In genomic region chr11:75533843-75534242, GRCh38 we compare ENCODE assay signal across 19 cellular contexts. TPM values are rescaled to one million over a fixed set of nuclear protein-coding genes. Genes with fewer than 3 reads are reported as not detected.
DNase-seq lines count a peak whose midpoint lies in the region; ATAC-seq, FAIRE-seq and TF ChIP-seq lines count a peak whose summit lies in the region.
"Had no signal": no experiment of that assay in that cellular context is flagged by ENCODE, and none has a peak within 500 bp of the region (broad histone marks: within the 10 kb centered on the region; RNA-seq: fewer than 3 reads in every experiment).

No MANE protein-coding gene starts in this region.

- no peak overlapping the region for H3K4me3 Mint-ChIP-seq in activated CD4-positive, alpha-beta T cell treated with anti-CD3 and anti-CD28 coated beads, Interleukin-2, amount 10 ng/mL, durations not matched to agents 7 days and 5 days
- no peak overlapping the region for H3K4me3 Mint-ChIP-seq in activated CD4-positive, alpha-beta T cell treated with anti-CD3 and anti-CD28 coated beads, Interleukin-2, amount 10 ng/mL, durations not matched to agents 24 days and 14 days
- H3K4me3 Mint-ChIP-seq: CD4-positive, alpha-beta memory T cell; HFFc6 had no signal

- no peaks in the 10 kb centered on the region for H3K9me1 ChIP-seq in endothelial cell of umbilical vein (replicated peaks; ENCODE audit: control insufficient read depth, extremely low read depth, insufficient read depth, low read length)

- H3K79me2 ChIP-seq in PC-3 (ENCODE audit: low read length) (no peaks in the 10 kb centered on the region), endothelial cell of umbilical vein (ENCODE audit: control insufficient read depth, insufficient read depth, low read length) (no peaks in the 10 kb centered on the region)

- H3K36me3 ChIP-seq in PC-3 (ENCODE audit: low read depth, low read length) (no peaks in the 10 kb centered on the region), endothelial cell of umbilical vein (ENCODE audit: control insufficient read depth in 2 of 2, extremely low read depth in 1 of 2, insufficient read depth in 2 of 2, low read length in 2 of 2) (no peaks in the 10 kb centered on the region), spleen (no peaks in the 10 kb centered on the region)
- H3K36me3 ChIP-seq: HAP-1 had no signal

- dilution Hi-C loops in endothelial cell of umbilical vein (cut with MboI; ENCODE audit: extremely low pct_ligation_motif_present, low sequenced_read_pairs), result loop anchor here (10.0 kb wide), 1 partner anchor 89 kb away; no protein-coding TSS in a partner anchor

- H3K4me2 ChIP-seq in PC-3 (ENCODE audit: low read length) (peak overlapping the region; percentile 40), endothelial cell of umbilical vein (ENCODE audit: insufficient read depth, low read length) (peak overlapping the region; percentile 10)

- no peak for DNase-seq in activated CD4-positive, alpha-beta T cell treated with anti-CD3 and anti-CD28 coated beads, Interleukin-2, amount 10 ng/mL, durations not matched to agents 7 days and 5 days
- no peak for DNase-seq in activated CD4-positive, alpha-beta T cell treated with anti-CD3 and anti-CD28 coated beads, Interleukin-2, amount 10 ng/mL, durations not matched to agents 24 days and 14 days
- DNase-seq in PC-3 (no peak), endothelial cell of umbilical vein (ENCODE audit: low read depth, low spot score) (no peak), spleen (no peak), sciatic nerve (ENCODE audit: low spot score) (no peak), AML-193 (lab: John Stamatoyannopoulos, UW) (no peak)
- no peak for DNase-seq in stimulated activated CD4-positive, alpha-beta T cell treated with anti-CD3 and anti-CD28 coated beads, Interleukin-2, amount 100 ng/mL, for 24 hours
- DNase-seq: CD4-positive, alpha-beta memory T cell; COR-L47; DND-41; GDM1; HFFc6 had no signal

- H3K27me3 Mint-ChIP-seq in activated CD4-positive, alpha-beta T cell treated with anti-CD3 and anti-CD28 coated beads, Interleukin-2, amount 10 ng/mL, durations not matched to agents 7 days and 5 days, result no peaks in the 10 kb centered on the region
- peaks cover 4% of the 10 kb centered on the region for H3K27me3 Mint-ChIP-seq in activated CD4-positive, alpha-beta T cell treated with anti-CD3 and anti-CD28 coated beads, Interleukin-2, amount 10 ng/mL, durations not matched to agents 24 days and 14 days

- no peaks in the 10 kb centered on the region for H3F3A ChIP-seq in PC-3 (ENCODE audit: low read length, unreplicated experiment)

- H2AFZ ChIP-seq in PC-3 (ENCODE audit: low read length) (peak overlapping the region; percentile 45; the same call in 1 of the 2 replicates), endothelial cell of umbilical vein (ENCODE audit: low read depth, low read length) (no peak overlapping the region)

- no peaks in the 10 kb centered on the region for H3K36me3 Mint-ChIP-seq in activated CD4-positive, alpha-beta T cell treated with anti-CD3 and anti-CD28 coated beads, Interleukin-2, amount 10 ng/mL, durations not matched to agents 7 days and 5 days (ENCODE audit: low read depth)
- no peaks in the 10 kb centered on the region for H3K36me3 Mint-ChIP-seq in activated CD4-positive, alpha-beta T cell treated with anti-CD3 and anti-CD28 coated beads, Interleukin-2, amount 10 ng/mL, durations not matched to agents 24 days and 14 days (ENCODE audit: low read depth)
- H3K36me3 Mint-ChIP-seq: CD4-positive, alpha-beta memory T cell had no signal

- H3K9me3 ChIP-seq in PC-3 (ENCODE audit: low read length), result no peaks in the 10 kb centered on the region
- no peaks in the 10 kb centered on the region for H3K9me3 ChIP-seq in endothelial cell of umbilical vein (replicated peaks; ENCODE audit: control insufficient read depth, insufficient read depth, low read length)
- no peaks in the 10 kb centered on the region for H3K9me3 ChIP-seq in spleen
- H3K9me3 ChIP-seq: HAP-1 had no signal

- ATAC-seq in PC-3 (no peak), sciatic nerve (no peak)

- CTCF ChIA-PET in activated CD4-positive, alpha-beta T cell treated with anti-CD3 and anti-CD28 coated beads, Interleukin-2, amount 10 ng/mL, durations not matched to agents 7 days and 5 days (lab: Charles Lee), result interaction anchor here (0.6 to 2.7 kb wide), 11 partner anchors 11 to 254 kb away, joined by 3 to 13 read pairs (median 6); no protein-coding TSS in a partner anchor
- CTCF ChIA-PET in PC-3 (lab: Charles Lee) (interaction anchor here (0.6 to 0.7 kb wide), 3 partner anchors 50 to 144 kb away, joined by 3 read pairs; no protein-coding TSS in a partner anchor), endothelial cell of umbilical vein (lab: Charles Lee) (interaction anchor here (0.6 to 7.2 kb wide), 13 partner anchors 8 to 173 kb away, joined by 3 to 115 read pairs (median 4); partner anchors contain the start of gene GDPD5)

- WGBS in spleen, 5 donors, result 49 to 83% (median 61%) methylated on average over 2 of the region's 2 CpGs

- no peaks in the 10 kb centered on the region for H3K9me2 ChIP-seq in PC-3 (replicated peaks; ENCODE audit: low read length)

- H3K27me3 ChIP-seq in PC-3 (ENCODE audit: low read length), result no peaks in the 10 kb centered on the region
- H3K27me3 ChIP-seq in endothelial cell of umbilical vein (ENCODE audit: control insufficient read depth in 2 of 2, insufficient read depth in 2 of 2, low read length in 2 of 2), result no peaks in the 10 kb centered on the region
- no peaks in the 10 kb centered on the region for H3K27me3 ChIP-seq in spleen (replicated peaks in 1 of 7)

- H3K9ac ChIP-seq in PC-3 (ENCODE audit: low read length) (no peak overlapping the region), endothelial cell of umbilical vein (replicated peaks; ENCODE audit: extremely low read depth, insufficient read depth, low read length) (no peak overlapping the region)

- BruUV-seq in PC-3 (replicated peaks; lab: Mats Ljungman, UMichigan) (no TSS peak), endothelial cell of umbilical vein (replicated peaks; lab: Mats Ljungman, UMichigan) (no TSS peak)

- H4K20me1 ChIP-seq in PC-3 (ENCODE audit: low read length) (no peaks in the 10 kb centered on the region), endothelial cell of umbilical vein (replicated peaks; ENCODE audit: control insufficient read depth, extremely low read depth, insufficient read depth, low read length) (no peaks in the 10 kb centered on the region)

- peaks cover 39% of the 10 kb centered on the region for H3K4me1 ChIP-seq in PC-3 (ENCODE audit: insufficient read depth, low read length)
- peaks cover 14% of the 10 kb centered on the region for H3K4me1 ChIP-seq in endothelial cell of umbilical vein (ENCODE audit: control insufficient read depth, extremely low read depth, insufficient read depth, low read length)
- peaks cover 23 to 73% (median 51%) of the 10 kb centered on the region in 6 donors for H3K4me1 ChIP-seq in spleen

- intact Hi-C loops in activated CD4-positive, alpha-beta T cell treated with anti-CD3 and anti-CD28 coated beads, Interleukin-2, amount 10 ng/mL, durations not matched to agents 24 days and 14 days (cut with micrococcal nuclease), result no loop called here
- intact Hi-C loops in PC-3 (cut with micrococcal nuclease), result loop anchor here (5.0 kb wide), 1 partner anchor 37 kb away; no protein-coding TSS in a partner anchor
- intact Hi-C loops in endothelial cell of umbilical vein (cut with micrococcal nuclease), result loop anchor here (2.0 kb wide), 1 partner anchor 253 kb away; no protein-coding TSS in a partner anchor
- intact Hi-C loops in spleen (cut with DNase I; ENCODE audit: low total_unique reads), result loop anchor here (2.0 to 5.0 kb wide), 2 partner anchors 89 to 142 kb away; no protein-coding TSS in a partner anchor
- intact Hi-C loops in sciatic nerve (cut with DNase I), result loop anchor here (5.0 kb wide), 1 partner anchor 142 kb away; no protein-coding TSS in a partner anchor

- no peak overlapping the region for H3K4me3 ChIP-seq in PC-3 (ENCODE audit: low read length)
- no peak overlapping the region for H3K4me3 ChIP-seq in endothelial cell of umbilical vein (replicated peaks in 1 of 3; ENCODE audit: insufficient read depth in 1 of 3, low read depth in 1 of 3, low read length in 3 of 3)
- no peak overlapping the region for H3K4me3 ChIP-seq in spleen
- H3K4me3 ChIP-seq: HAP-1 had no signal

- no peak for FAIRE-seq in endothelial cell of umbilical vein (lab: Jason Lieb, UNC)
- FAIRE-seq: D721Med, GM12892, H1 had no signal

- H3K27ac ChIP-seq in PC-3 (ENCODE audit: low read length), result 0 out of 2 replicates have a peak overlapping the region, but pooled peaks have one; percentile 13
- no peak overlapping the region for H3K27ac ChIP-seq in endothelial cell of umbilical vein (ENCODE audit: insufficient read depth, low read depth, low read length)
- H3K27ac ChIP-seq in spleen, result peak overlapping the region in 7 of 8 donors; percentile 2 to 79 (median 68)
- H3K27ac ChIP-seq: 22Rv1, C4-2B had no signal

- POLR2A ChIA-PET in activated CD4-positive, alpha-beta T cell treated with anti-CD3 and anti-CD28 coated beads, Interleukin-2, amount 10 ng/mL, durations not matched to agents 7 days and 5 days (lab: Charles Lee), result interaction anchor here (0.6 kb wide), 1 partner anchor 58 kb away, joined by 3 read pairs; no protein-coding TSS in a partner anchor
- POLR2A ChIA-PET in PC-3 (lab: Charles Lee; ENCODE audit: unreplicated experiment) (no interaction called here), endothelial cell of umbilical vein (lab: Charles Lee) (no interaction called here)

- TF ChIP-seq POLR2A in endothelial cell of umbilical vein (IDR thresholded peaks at IDR 0.05; ENCODE audit: low read depth, low read length) (no peak), spleen (IDR thresholded peaks at IDR 0.05) (no peak)

- TF ChIP-seq CTCF in PC-3 (conservative IDR thresholded peaks at IDR 0.05; ENCODE audit: low read depth, low read length) (no peak), endothelial cell of umbilical vein (IDR thresholded peaks at IDR 0.05; ENCODE audit: extremely low read depth in 1 of 2, insufficient read depth in 1 of 2, low read depth in 1 of 2, low read length in 2 of 2) (no peak), spleen (IDR thresholded peaks at IDR 0.05 in 8 of 11, conservative IDR thresholded peaks at IDR 0.05 in 3 of 11) (no peak)

- peak overlapping the region; percentile 51 for H3K27ac Mint-ChIP-seq in activated CD4-positive, alpha-beta T cell treated with anti-CD3 and anti-CD28 coated beads, Interleukin-2, amount 10 ng/mL, durations not matched to agents 7 days and 5 days
- H3K27ac Mint-ChIP-seq in activated CD4-positive, alpha-beta T cell treated with anti-CD3 and anti-CD28 coated beads, Interleukin-2, amount 10 ng/mL, durations not matched to agents 24 days and 14 days, result no peak overlapping the region
- H3K27ac Mint-ChIP-seq: HFFc6 had no signal

- H3K4me1 Mint-ChIP-seq in activated CD4-positive, alpha-beta T cell treated with anti-CD3 and anti-CD28 coated beads, Interleukin-2, amount 10 ng/mL, durations not matched to agents 7 days and 5 days, result peaks cover 69% of the 10 kb centered on the region
- H3K4me1 Mint-ChIP-seq in activated CD4-positive, alpha-beta T cell treated with anti-CD3 and anti-CD28 coated beads, Interleukin-2, amount 10 ng/mL, durations not matched to agents 24 days and 14 days, result peaks cover 43% of the 10 kb centered on the region

- no peaks in the 10 kb centered on the region for H3K9me3 Mint-ChIP-seq in activated CD4-positive, alpha-beta T cell treated with anti-CD3 and anti-CD28 coated beads, Interleukin-2, amount 10 ng/mL, durations not matched to agents 7 days and 5 days
- H3K9me3 Mint-ChIP-seq in activated CD4-positive, alpha-beta T cell treated with anti-CD3 and anti-CD28 coated beads, Interleukin-2, amount 10 ng/mL, durations not matched to agents 24 days and 14 days, result no peaks in the 10 kb centered on the region
- H3K9me3 Mint-ChIP-seq: CD4-positive, alpha-beta memory T cell; HFFc6 had no signal

RNA-seq across cellular contexts. Expression of gene GDPD5, which starts 8.1 kb away (rescaled TPM):
- total RNA-seq in activated CD4-positive, alpha-beta T cell treated with anti-CD3 and anti-CD28 coated beads, Interleukin-2, amount 10 ng/mL, durations not matched to agents 7 days and 5 days, result 10 to 100 TPM; 55.8 to 62.3 TPM
- total RNA-seq in activated CD4-positive, alpha-beta T cell treated with anti-CD3 and anti-CD28 coated beads, Interleukin-2, amount 10 ng/mL, durations not matched to agents 24 days and 14 days, result 13.4 and 14.5 TPM in 2 replicates
- total RNA-seq in PC-3 (2014; rRNA removed) (21.4 and 31.1 TPM in 2 replicates), endothelial cell of umbilical vein (50.1 and 79.2 TPM in 2 replicates), spleen (100 to 1,000 TPM in 6 of 7 donors, 10 to 100 TPM in 1; 97.0 to 273 (median 144) TPM), sciatic nerve (78.5 TPM)
- polyA plus RNA-seq in endothelial cell of umbilical vein (60.2 and 74.0 TPM in 2 replicates), spleen (100 to 1,000 TPM in 2 of 3 donors, 10 to 100 TPM in 1; 44.6 to 248 (median 147) TPM)
- polyA plus RNA-seq in endothelial cell of umbilical vein (2011; cell fraction: cytosol; rRNA removed), result 29.2 and 37.9 TPM in 2 replicates
- polyA plus RNA-seq in endothelial cell of umbilical vein (2011; cell fraction: nucleus; rRNA removed), result 149 and 190 TPM in 2 replicates
- polyA plus RNA-seq in endothelial cell of umbilical vein (2012), result 24.4 and 35.1 TPM in 2 replicates
- polyA minus RNA-seq in endothelial cell of umbilical vein, result 66.2 and 70.5 TPM in 2 replicates
- 12.5 TPM for polyA minus RNA-seq in endothelial cell of umbilical vein (2011; cell fraction: cytosol; rRNA and poly(A)+ RNA removed)
- polyA minus RNA-seq in endothelial cell of umbilical vein (2011; cell fraction: nucleus; rRNA and poly(A)+ RNA removed), result 69.0 and 96.3 TPM in 2 replicates

RNA-seq across cellular contexts. Expression of gene SERPINH1, which starts 28.2 kb away (rescaled TPM):
- total RNA-seq in activated CD4-positive, alpha-beta T cell treated with anti-CD3 and anti-CD28 coated beads, Interleukin-2, amount 10 ng/mL, durations not matched to agents 7 days and 5 days, result 10 to 100 TPM; 11.3 to 11.9 TPM
- total RNA-seq in activated CD4-positive, alpha-beta T cell treated with anti-CD3 and anti-CD28 coated beads, Interleukin-2, amount 10 ng/mL, durations not matched to agents 24 days and 14 days, result 29.6 and 30.3 TPM in 2 replicates
- 117 and 121 TPM in 2 replicates for total RNA-seq in PC-3 (2014; rRNA removed)
- total RNA-seq in endothelial cell of umbilical vein, result 384 and 409 TPM in 2 replicates
- polyA plus RNA-seq in endothelial cell of umbilical vein, result 816 and 1,196 TPM in 2 replicates
- 484 and 524 TPM in 2 replicates for polyA plus RNA-seq in endothelial cell of umbilical vein (2011; cell fraction: cytosol; rRNA removed)
- 284 and 302 TPM in 2 replicates for polyA plus RNA-seq in endothelial cell of umbilical vein (2011; cell fraction: nucleus; rRNA removed)
- polyA plus RNA-seq in endothelial cell of umbilical vein (2012), result 320 and 386 TPM in 2 replicates
- 359 and 398 TPM in 2 replicates for polyA minus RNA-seq in endothelial cell of umbilical vein
- 120 TPM for polyA minus RNA-seq in endothelial cell of umbilical vein (2011; cell fraction: cytosol; rRNA and poly(A)+ RNA removed)
- polyA minus RNA-seq in endothelial cell of umbilical vein (2011; cell fraction: nucleus; rRNA and poly(A)+ RNA removed), result 95.0 and 155 TPM in 2 replicates
- 100 to 1,000 TPM in 2 of 7 donors, 10 to 100 TPM in 5; 54.9 to 145 (median 87.5) TPM for total RNA-seq in spleen
- polyA plus RNA-seq in spleen, result 10 to 100 TPM; 19.0 to 39.1 (median 33.0) TPM
- total RNA-seq in sciatic nerve, result 121 TPM
